Comparison of ENCODE assay signal across 8 cellular contexts in the genomic region with DNA sequence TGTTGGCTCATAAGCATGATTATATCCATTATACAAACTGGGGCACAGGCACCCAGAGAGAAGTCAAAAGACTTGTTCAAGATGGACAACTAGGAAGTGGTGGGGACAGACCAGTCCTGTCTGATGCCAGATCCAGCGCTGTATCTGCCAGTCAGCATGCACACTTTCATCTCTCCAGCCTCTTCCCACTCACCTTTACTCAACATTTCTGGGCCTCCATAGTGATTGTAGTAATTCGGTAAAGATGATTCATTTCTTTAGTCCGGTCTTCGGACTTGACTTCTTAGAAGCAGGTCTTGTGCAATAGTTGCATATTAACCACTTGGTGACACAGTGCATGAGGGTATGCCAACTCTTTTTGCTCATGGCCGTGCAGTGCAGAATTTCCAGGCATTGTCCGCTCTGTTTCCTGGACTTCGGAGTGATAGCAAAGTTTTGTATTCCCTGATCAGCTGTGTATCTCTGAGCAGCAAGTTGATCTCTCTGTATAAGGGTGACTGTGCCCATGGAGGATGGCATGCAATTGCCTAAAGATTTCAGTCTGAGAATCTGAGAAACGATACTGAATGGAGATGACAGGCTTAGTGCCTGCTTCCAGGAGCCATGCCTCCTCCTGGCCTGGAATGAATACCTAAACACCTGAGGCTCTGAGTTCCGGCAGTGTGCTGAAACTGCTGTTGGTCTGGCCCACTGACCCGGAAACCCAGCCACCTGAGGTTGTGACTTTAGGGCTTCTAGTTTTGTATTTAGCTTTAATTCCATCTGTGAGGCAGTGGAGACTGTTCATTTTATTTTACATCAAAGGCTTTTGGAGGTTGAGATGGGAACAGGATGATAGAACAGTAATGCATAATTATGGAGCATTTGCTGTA. TPM values are rescaled to one million over a fixed set of nuclear protein-coding genes. Genes with fewer than 3 reads are reported as not detected.
A peak's percentile ranks its signal among the peaks of the same experiment; 100 is the strongest.
DNase-seq lines count a peak whose midpoint lies in the region; ATAC-seq and TF ChIP-seq lines count a peak whose summit lies in the region.

No MANE protein-coding gene starts in this region.

- H3K4me3 ChIP-seq in NB4 (ENCODE audit: low read depth, low read length): no peak overlapping the region
- H3K4me3 ChIP-seq in coronary artery: peak overlapping the region; percentile 26

- ATAC-seq in GM19455 (IDR thresholded peaks at IDR 0.05; ENCODE audit: unreplicated experiment): peak; percentile 26
- ATAC-seq in HG03521 (IDR thresholded peaks at IDR 0.05; ENCODE audit: unreplicated experiment): no peak
- ATAC-seq in GM21381 (IDR thresholded peaks at IDR 0.05; ENCODE audit: unreplicated experiment): no peak

- no peak for TF ChIP-seq CTCF in NB4 (IDR thresholded peaks at IDR 0.05; ENCODE audit: low read depth, low read length)
- no peak for TF ChIP-seq CTCF in coronary artery (IDR thresholded peaks at IDR 0.05)

- DNase-seq in AG08396 (ENCODE audit: low spot score): peak; percentile 77
- DNase-seq in NB4 (ENCODE audit: low read depth): peak; percentile 68
- no peak for DNase-seq in coronary artery (ENCODE audit: low spot score)
- peak; percentile 66 for DNase-seq in pulmonary artery endothelial cell (ENCODE audit: low read depth, low spot score)
- DNase-seq in NK-92 (lab: John Stamatoyannopoulos, UW; ENCODE audit: unreplicated experiment): no peak

- no peak for TF ChIP-seq POLR2A in NB4 (IDR thresholded peaks at IDR 0.05; ENCODE audit: extremely low read depth, insufficient read length)

- peak overlapping the region; percentile 88 to 89 for H3K27ac ChIP-seq in coronary artery

RNA-seq across cellular contexts. Expression of gene GALNT2, which starts 39.0 kb away (rescaled TPM):
- total RNA-seq in pulmonary artery endothelial cell: 73.8 and 90.9 TPM in 2 replicates

Comparison
In these comparisons a context has a peak if more than half of its experiments do, and no peak if none do; other contexts are left out.
1. DNase-seq: peak in AG08396 (single experiment), NB4 (single experiment) and pulmonary artery endothelial cell (single experiment); none in coronary artery (single experiment) and NK-92 (single experiment).